In the genomic region with DNA sequence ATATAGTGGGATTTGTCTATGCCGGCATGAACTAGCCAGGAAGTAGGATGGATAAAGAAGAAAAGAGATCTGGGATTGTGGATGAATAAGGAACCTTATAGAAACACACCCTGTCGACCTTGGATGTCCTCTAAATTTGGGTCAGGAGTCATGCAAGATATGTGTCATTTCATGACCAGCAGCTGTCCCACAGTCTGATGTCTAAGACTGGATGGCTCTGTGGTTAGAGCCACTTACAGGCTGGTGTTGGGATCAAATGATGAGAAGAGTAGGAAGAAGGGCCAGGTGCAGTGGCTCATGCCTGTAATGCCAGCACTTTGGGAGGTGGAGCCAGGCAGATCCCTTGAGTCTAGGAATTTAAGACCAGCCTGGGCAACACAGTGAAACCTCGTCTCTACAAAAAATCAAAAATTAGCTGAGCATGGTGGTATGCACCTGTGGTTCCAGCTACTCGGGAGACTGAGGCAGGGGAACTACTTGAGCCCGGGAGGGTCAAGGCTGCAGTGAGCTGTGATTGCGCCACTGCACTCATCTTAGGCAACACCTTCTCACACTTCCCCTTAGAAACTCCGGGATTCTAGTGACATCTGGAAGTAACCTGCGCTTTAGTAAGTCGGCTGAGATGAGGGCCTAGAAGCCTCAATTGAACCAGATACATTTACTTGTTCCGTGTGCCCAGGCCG, we compare ENCODE assay signal across 15 cellular contexts. TPM values are rescaled to one million over a fixed set of nuclear protein-coding genes. Genes with fewer than 3 reads are reported as not detected.
DNase-seq lines count a peak whose midpoint lies in the region; ATAC-seq lines count a peak whose summit lies in the region.
"Had no signal": no experiment of that assay in that cellular context is flagged by ENCODE, and none has a peak within 500 bp of the region (broad histone marks: within the 10 kb centered on the region; RNA-seq: fewer than 3 reads in every experiment).

No MANE protein-coding gene starts in this region.

- intact Hi-C loops in Right ventricle myocardium inferior (cut with DNase I) (no loop called here), left ventricle myocardium superior (cut with micrococcal nuclease) (no loop called here)

- no peak for ATAC-seq in Right ventricle myocardium inferior
- ATAC-seq in left ventricle myocardium superior, result no peak
- ATAC-seq: foreskin keratinocyte had no signal

- peak; percentile 70 for DNase-seq in Right ventricle myocardium inferior (ENCODE audit: missing footprints)
- DNase-seq in left ventricle myocardium superior, result no peak
- peak; percentile 78 for DNase-seq in SIG-M5 treated with dmso at 0.1 percent for 504 hours (lab: John Stamatoyannopoulos, UW; ENCODE audit: unreplicated experiment)
- DNase-seq in globus pallidus (ENCODE audit: low spot score), result peak; percentile 18
- no peak for DNase-seq in NK-92 (lab: John Stamatoyannopoulos, UW; ENCODE audit: unreplicated experiment)
- no peak for DNase-seq in NCI-H2171 (lab: John Stamatoyannopoulos, UW)
- DNase-seq in hippocampal formation (lab: John Stamatoyannopoulos, UW), result no peak
- no peak for DNase-seq in NCI-H69 (lab: John Stamatoyannopoulos, UW)
- DNase-seq: activated CD4-positive, alpha-beta T cell treated with anti-CD3 and anti-CD28 coated beads for 1 hour; activated effector memory CD4-positive, alpha-beta T cell treated with anti-CD3 and anti-CD28 coated beads, Interleukin-2, amount 50 U/mL, for 16 hours; DMS153; foreskin keratinocyte; GM23248; IMR-90; NCI-H1417 had no signal

RNA-seq across cellular contexts. Expression of a gene that starts 30.8 kb away (rescaled TPM):
- total RNA-seq in Right ventricle myocardium inferior (30.3 TPM), left ventricle myocardium superior (29.8 TPM)

RNA-seq across cellular contexts. Expression of a gene that starts 43.0 kb away (rescaled TPM):
- total RNA-seq in Right ventricle myocardium inferior (1.5 TPM), left ventricle myocardium superior (0.62 TPM)
- total RNA-seq: foreskin keratinocyte had no signal

Comparison
In these comparisons a context has a peak if more than half of its experiments do, and no peak if none do; other contexts are left out.
1. DNase-seq: peak in Right ventricle myocardium inferior (single experiment), SIG-M5 treated with dmso at 0.1 percent for 504 hours (single experiment) and globus pallidus (single experiment); none in left ventricle myocardium superior (single experiment), NK-92 (single experiment), NCI-H2171 (single experiment), hippocampal formation (0 of 2) and NCI-H69 (single experiment).